Comparison of ENCODE assay signal across 18 cellular contexts in the genomic region with DNA sequence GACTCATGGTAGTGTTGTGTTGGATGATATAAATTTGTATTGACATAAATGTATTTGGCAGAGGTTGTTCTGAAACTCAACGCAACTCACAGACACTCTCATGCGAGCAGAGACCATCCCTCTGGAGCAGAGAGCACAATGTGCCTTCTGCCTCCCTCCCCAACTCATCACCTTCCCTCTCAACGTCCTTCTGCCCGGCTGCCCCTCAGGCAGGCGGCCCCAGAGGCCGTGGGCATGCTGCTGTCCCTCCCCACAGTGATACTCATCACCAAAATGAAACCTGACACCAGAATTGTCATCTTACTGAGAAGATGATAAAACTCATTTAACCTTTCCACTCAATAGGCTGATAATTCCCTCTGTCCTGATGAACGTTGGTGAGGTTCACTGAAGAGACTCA.
A peak's percentile ranks its signal among the peaks of the same experiment; 100 is the strongest.
DNase-seq lines count a peak whose midpoint lies in the region; ATAC-seq and TF ChIP-seq lines count a peak whose summit lies in the region.
"Had no signal": no experiment of that assay in that cellular context is flagged by ENCODE, and none has a peak within 500 bp of the region (broad histone marks: within the 10 kb centered on the region; RNA-seq: fewer than 3 reads in every experiment).

No MANE protein-coding gene starts in this region.

- WGBS in spleen, 5 donors: 78 to 90% (median 84%) methylated on average over 7 of the region's 7 CpGs

- intact Hi-C loops in spleen (cut with DNase I; ENCODE audit: low total_unique reads): no loop called here
- intact Hi-C loops in MCF 10A (cut with micrococcal nuclease): no loop called here

- peaks cover 21 to 94% (median 57%) of the 10 kb centered on the region in 6 donors for H3K4me1 ChIP-seq in spleen

- CTCF ChIA-PET in activated CD8-positive, alpha-beta memory T cell treated with anti-CD3 and anti-CD28 coated beads, Interleukin-2, amount 10 ng/mL, durations not matched to agents 7 days and 5 days (lab: Charles Lee): interaction anchor here (1.0 to 3.8 kb wide), 5 partner anchors 10 to 184 kb away, joined by 3 to 37 read pairs (median 3); no protein-coding TSS in a partner anchor
- CTCF ChIA-PET in T-cell (lab: Charles Lee): interaction anchor here (0.7 to 1.5 kb wide), 4 partner anchors 14 to 305 kb away, joined by 3 to 5 read pairs (median 3); no protein-coding TSS in a partner anchor
- CTCF ChIA-PET in MCF 10A (lab: Yijun Ruan, JAX): interaction anchor here (0.8 kb wide), 1 partner anchor 23 kb away, joined by 3 read pairs; no protein-coding TSS in a partner anchor

- H3K27me3 ChIP-seq in spleen (replicated peaks in 1 of 7): no peaks in the 10 kb centered on the region
- H3K27me3 ChIP-seq: brain microvascular endothelial cell, heart left ventricle had no signal

- peaks cover 5% of the 10 kb centered on the region for H3K36me3 Mint-ChIP-seq in activated CD8-positive, alpha-beta memory T cell treated with anti-CD3 and anti-CD28 coated beads, Interleukin-2, amount 10 ng/mL, durations not matched to agents 7 days and 5 days
- H3K36me3 Mint-ChIP-seq in T-cell: no peaks in the 10 kb centered on the region
- H3K36me3 Mint-ChIP-seq in activated naive CD8-positive, alpha-beta T cell treated with anti-CD3 and anti-CD28 coated beads for 36 hours: peaks cover 20% of the 10 kb centered on the region
- H3K36me3 Mint-ChIP-seq in MCF 10A (ENCODE audit: insufficient read depth, unreplicated experiment): no peaks in the 10 kb centered on the region

- ATAC-seq in activated CD8-positive, alpha-beta memory T cell treated with anti-CD3 and anti-CD28 coated beads, Interleukin-2, amount 10 ng/mL, durations not matched to agents 7 days and 5 days: no peak
- ATAC-seq in T-cell (replicated peaks in 1 of 4) (no peak), GM21423 (IDR thresholded peaks at IDR 0.05; ENCODE audit: unreplicated experiment) (no peak)
- ATAC-seq: heart left ventricle, mucosa of descending colon had no signal

- peak overlapping the region in 7 of 8 donors; percentile 32 to 87 (median 79) for H3K27ac ChIP-seq in spleen
- H3K27ac ChIP-seq: brain microvascular endothelial cell, HL-60 had no signal

- H3K9me3 Mint-ChIP-seq in activated CD8-positive, alpha-beta memory T cell treated with anti-CD3 and anti-CD28 coated beads, Interleukin-2, amount 10 ng/mL, durations not matched to agents 7 days and 5 days (ENCODE audit: low read depth): no peaks in the 10 kb centered on the region
- H3K9me3 Mint-ChIP-seq in T-cell: no peaks in the 10 kb centered on the region
- no peaks in the 10 kb centered on the region for H3K9me3 Mint-ChIP-seq in activated naive CD8-positive, alpha-beta T cell treated with anti-CD3 and anti-CD28 coated beads for 36 hours
- H3K9me3 Mint-ChIP-seq in MCF 10A (ENCODE audit: unreplicated experiment): no peaks in the 10 kb centered on the region
- H3K9me3 Mint-ChIP-seq: HFFc6 had no signal

- H3K4me3 ChIP-seq in spleen: no peak overlapping the region
- H3K4me3 ChIP-seq: heart left ventricle, mucosa of descending colon had no signal

- no peak for TF ChIP-seq POLR2A in spleen (IDR thresholded peaks at IDR 0.05)

- peak overlapping the region; percentile 93 for H3K27ac Mint-ChIP-seq in activated CD8-positive, alpha-beta memory T cell treated with anti-CD3 and anti-CD28 coated beads, Interleukin-2, amount 10 ng/mL, durations not matched to agents 7 days and 5 days
- H3K27ac Mint-ChIP-seq in T-cell (peak overlapping the region; percentile 97 to 99), MCF 10A (ENCODE audit: low read depth, unreplicated experiment) (no peak overlapping the region)
- H3K27ac Mint-ChIP-seq in activated naive CD8-positive, alpha-beta T cell treated with anti-CD3 and anti-CD28 coated beads for 36 hours: peak overlapping the region; percentile 95
- H3K27ac Mint-ChIP-seq: HFFc6 had no signal

- peaks cover 95% of the 10 kb centered on the region for H3K4me1 Mint-ChIP-seq in activated CD8-positive, alpha-beta memory T cell treated with anti-CD3 and anti-CD28 coated beads, Interleukin-2, amount 10 ng/mL, durations not matched to agents 7 days and 5 days
- H3K4me1 Mint-ChIP-seq in T-cell (peaks cover 95 to 98% (median 97%) of the 10 kb centered on the region in 3 donors), MCF 10A (ENCODE audit: insufficient read depth, unreplicated experiment) (no peaks in the 10 kb centered on the region)
- H3K4me1 Mint-ChIP-seq in activated naive CD8-positive, alpha-beta T cell treated with anti-CD3 and anti-CD28 coated beads for 36 hours: peaks cover 96% of the 10 kb centered on the region

- no peaks in the 10 kb centered on the region for H3K36me3 ChIP-seq in spleen
- H3K36me3 ChIP-seq: brain microvascular endothelial cell, heart left ventricle had no signal

- TF ChIP-seq CTCF in spleen (IDR thresholded peaks at IDR 0.05 in 8 of 11, conservative IDR thresholded peaks at IDR 0.05 in 3 of 11) (no peak), MCF 10A (IDR thresholded peaks at IDR 0.05; ENCODE audit: unreplicated experiment) (no peak)

- no TSS peak for BruUV-seq in MCF 10A (replicated peaks; lab: Mats Ljungman, UMichigan)

- POLR2A ChIA-PET in T-cell (lab: Charles Lee): interaction anchor here in 1 of 2 donors (0.5 to 1.0 kb wide), 2 partner anchors 24 to 302 kb away, joined by 3 read pairs; no protein-coding TSS in a partner anchor
- POLR2A ChIA-PET in MCF 10A (lab: Yijun Ruan, JAX): no interaction called here

- H3K9me3 ChIP-seq in spleen: no peaks in the 10 kb centered on the region
- H3K9me3 ChIP-seq: heart left ventricle, mucosa of descending colon, SK-N-SH had no signal

- no peak for DNase-seq in activated CD8-positive, alpha-beta memory T cell treated with anti-CD3 and anti-CD28 coated beads, Interleukin-2, amount 10 ng/mL, durations not matched to agents 7 days and 5 days
- no peak for DNase-seq in activated CD8-positive, alpha-beta memory T cell treated with anti-CD3 and anti-CD28 coated beads, Interleukin-2, amount 50 U/mL, for 48 hours
- DNase-seq in T-cell: no peak
- DNase-seq in activated naive CD8-positive, alpha-beta T cell treated with anti-CD3 and anti-CD28 coated beads for 36 hours: no peak
- no peak for DNase-seq in spleen
- no peak for DNase-seq in HuH-7.5 (ENCODE audit: low spot score)
- no peak for DNase-seq in MCF 10A (ENCODE audit: unreplicated experiment)
- DNase-seq: brain microvascular endothelial cell, cortex of kidney, heart left ventricle, HFFc6, mucosa of descending colon, NCI-H1694 treated with DMSO at 0.1 percent for 48 hours, NCI-H345, nucleus accumbens, SK-N-SH had no signal

- no peak overlapping the region for H3K4me3 Mint-ChIP-seq in activated CD8-positive, alpha-beta memory T cell treated with anti-CD3 and anti-CD28 coated beads, Interleukin-2, amount 10 ng/mL, durations not matched to agents 7 days and 5 days
- H3K4me3 Mint-ChIP-seq in T-cell (peak overlapping the region in 1 of 3 donors; percentile 54), MCF 10A (ENCODE audit: unreplicated experiment) (no peak overlapping the region)
- H3K4me3 Mint-ChIP-seq in activated naive CD8-positive, alpha-beta T cell treated with anti-CD3 and anti-CD28 coated beads for 36 hours: peak overlapping the region; percentile 26
- H3K4me3 Mint-ChIP-seq: HFFc6 had no signal

- H3K27me3 Mint-ChIP-seq in activated CD8-positive, alpha-beta memory T cell treated with anti-CD3 and anti-CD28 coated beads, Interleukin-2, amount 10 ng/mL, durations not matched to agents 7 days and 5 days: no peaks in the 10 kb centered on the region
- H3K27me3 Mint-ChIP-seq in T-cell: no peaks in the 10 kb centered on the region
- no peaks in the 10 kb centered on the region for H3K27me3 Mint-ChIP-seq in activated naive CD8-positive, alpha-beta T cell treated with anti-CD3 and anti-CD28 coated beads for 36 hours
- H3K27me3 Mint-ChIP-seq in MCF 10A (ENCODE audit: insufficient read depth, unreplicated experiment): peaks cover 10% of the 10 kb centered on the region
